In the genomic region with DNA sequence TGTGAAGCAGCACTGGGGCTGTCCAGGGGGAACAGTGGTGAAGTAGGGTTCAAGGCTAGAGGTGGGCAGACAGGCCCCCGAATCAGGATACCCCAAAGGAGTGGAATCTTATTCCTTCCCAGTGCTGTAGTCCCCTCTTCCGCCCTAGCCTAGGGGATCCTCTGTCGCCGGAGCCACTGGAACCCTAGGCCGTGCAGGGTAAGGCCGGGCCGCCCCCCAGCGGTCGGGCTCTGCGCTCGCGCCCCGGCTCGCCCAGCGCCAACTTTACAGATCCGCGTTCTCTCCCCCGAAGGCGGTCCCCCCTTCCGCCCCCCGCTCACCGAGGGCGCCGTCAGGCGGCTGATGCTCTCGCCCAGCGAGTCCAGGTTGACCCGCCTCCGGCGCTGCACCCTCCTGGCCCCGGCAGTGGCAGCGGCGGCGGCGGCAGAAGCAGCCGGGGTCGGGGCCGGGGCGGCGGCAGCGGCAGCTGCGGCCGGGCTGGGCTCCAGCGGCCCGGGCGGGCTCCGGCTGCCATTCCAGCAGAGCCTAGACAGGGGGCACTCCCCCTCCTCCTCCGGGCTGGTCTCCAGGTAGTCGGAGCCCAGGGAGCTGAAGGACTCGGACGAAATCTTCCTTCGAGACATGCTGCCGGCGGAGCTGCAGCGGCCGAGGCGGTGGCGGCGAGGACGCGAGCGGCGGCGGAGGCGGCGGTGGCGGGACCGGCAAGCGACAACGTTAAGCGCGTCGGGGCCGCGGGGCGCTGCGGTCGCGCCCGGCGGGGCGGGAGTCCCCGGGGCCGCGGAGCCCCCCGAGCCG, we compare ENCODE assay signal across 9 cellular contexts. TPM values are rescaled to one million over a fixed set of nuclear protein-coding genes. Genes with fewer than 3 reads are reported as not detected.
DNase-seq lines count a peak whose midpoint lies in the region; ATAC-seq, FAIRE-seq and TF ChIP-seq lines count a peak whose summit lies in the region.
"Had no signal": no experiment of that assay in that cellular context is flagged by ENCODE, and none has a peak within 500 bp of the region (broad histone marks: within the 10 kb centered on the region; RNA-seq: fewer than 3 reads in every experiment).

No MANE protein-coding gene starts in this region.

- peak overlapping the region; percentile 49 to 66 (median 52) for H3K4me3 ChIP-seq in esophagus muscularis mucosa
- H3K4me3 ChIP-seq in aorta (ENCODE audit: low read length in 2 of 2), result peak overlapping the region in 1 of 2 donors; percentile 41

- H3K27ac ChIP-seq in esophagus muscularis mucosa (replicated peaks in 1 of 4), result peak overlapping the region in 3 of 4 donors; percentile 31 to 48 (median 35)
- no peak overlapping the region for H3K27ac ChIP-seq in aorta (ENCODE audit: low read depth in 1 of 2, low read length in 2 of 2)

- ATAC-seq in GM21515 (IDR thresholded peaks at IDR 0.05; ENCODE audit: unreplicated experiment) (peak; percentile 74), aorta (ENCODE audit: low FRiP score) (peak; percentile 80)

- H3K4me1 ChIP-seq in esophagus muscularis mucosa (peaks cover 15 to 25% (median 20%) of the 10 kb centered on the region in 4 donors), aorta (ENCODE audit: control insufficient read depth in 1 of 2, insufficient read depth in 2 of 2, low read length in 2 of 2) (no peaks in the 10 kb centered on the region)

- TF ChIP-seq CTCF in esophagus muscularis mucosa (IDR thresholded peaks at IDR 0.05), result peak in 1 of 3 experiments; percentile 29

- DNase-seq in NCI-H2029 treated with DMSO at 0.1 percent for 48 hours (lab: John Stamatoyannopoulos, UW) (peak; percentile 46), NCI-H2029 (lab: John Stamatoyannopoulos, UW) (no peak), HTR-8/SVneo (ENCODE audit: insufficient read length, low spot score) (peak; percentile 29), SW480 (ENCODE audit: low spot score) (peak; percentile 38), esophagus muscularis mucosa (ENCODE audit: extremely low spot score) (no peak), myocyte (ENCODE audit: low read depth) (peak; percentile 13), aorta (peak; percentile 62 to 79)
- DNase-seq: DND-41 had no signal

- 6% methylated on average over 5 of the region's 87 CpGs for WGBS in esophagus muscularis mucosa
- 0 to 1% methylated on average over 34 to 87 of the region's 87 CpGs for WGBS in aorta, 2 donors

- FAIRE-seq in HTR-8/SVneo (lab: Jason Lieb, UNC), result peak; percentile 40

- H3K27me3 ChIP-seq in esophagus muscularis mucosa (peaks cover 0 to 68% (median 10%) of the 10 kb centered on the region in 4 donors), aorta (ENCODE audit: control insufficient read depth in 1 of 2, insufficient read depth in 2 of 2, low read length in 1 of 2) (no peaks in the 10 kb centered on the region)

- TF ChIP-seq EP300 in esophagus muscularis mucosa (IDR thresholded peaks at IDR 0.05), result no peak

- H3K9me3 ChIP-seq in esophagus muscularis mucosa (no peaks in the 10 kb centered on the region), aorta (ENCODE audit: control insufficient read depth, low read length) (no peaks in the 10 kb centered on the region)

- H3K36me3 ChIP-seq in esophagus muscularis mucosa, result no peaks in the 10 kb centered on the region
- H3K36me3 ChIP-seq in aorta (ENCODE audit: control insufficient read depth in 1 of 2, insufficient read depth in 2 of 2, low read length in 1 of 2), result no peaks in the 10 kb centered on the region

- no peak for TF ChIP-seq POLR2A in esophagus muscularis mucosa (IDR thresholded peaks at IDR 0.05; ENCODE audit: low read depth)

- intact Hi-C loops in esophagus muscularis mucosa (cut with DNase I) (no loop called here), aorta (cut with DNase I) (no loop called here)

RNA-seq across cellular contexts. Expression of a gene that starts 0.6 kb away (rescaled TPM):
- total RNA-seq in esophagus muscularis mucosa, result 1 to 10 TPM; 2.5 to 7.7 (median 4.4) TPM
- 0.21 and 0.29 TPM in 2 replicates for total RNA-seq in myocyte
- 0.04 TPM for polyA plus RNA-seq in myocyte (2012)
- total RNA-seq in aorta, result 10 to 100 TPM in 1 of 2 donors, 1 to 10 TPM in 1; 7.5 to 37.9 TPM
- 1 to 10 TPM in 1 of 2 donors, under 1 TPM in 1; 0.75 to 1.2 TPM for polyA plus RNA-seq in aorta

Comparison
In these comparisons a context has a peak if more than half of its experiments do, and no peak if none do; other contexts are left out.
1. DNase-seq: peak in NCI-H2029 treated with DMSO at 0.1 percent for 48 hours (single experiment), HTR-8/SVneo (single experiment), SW480 (single experiment), myocyte (single experiment) and aorta (2 of 2); none in NCI-H2029 (single experiment) and esophagus muscularis mucosa (single experiment).
2. H3K27ac ChIP-seq: peak in esophagus muscularis mucosa (3 of 4); none in aorta (0 of 2).